ENCODE assay signal across 12 cellular contexts in genomic region chr10:102676916-102677315, GRCh38. TPM values are rescaled to one million over a fixed set of nuclear protein-coding genes. Genes with fewer than 3 reads are reported as not detected.
DNase-seq lines count a peak whose midpoint lies in the region; ATAC-seq, FAIRE-seq and TF ChIP-seq lines count a peak whose summit lies in the region.
"Had no signal": no experiment of that assay in that cellular context is flagged by ENCODE, and none has a peak within 500 bp of the region (broad histone marks: within the 10 kb centered on the region; RNA-seq: fewer than 3 reads in every experiment).

No MANE protein-coding gene starts in this region.

- TF ChIP-seq CTCF in CD14-positive monocyte (IDR thresholded peaks at IDR 0.05) = no peak
- TF ChIP-seq CTCF in RWPE2 (IDR thresholded peaks at IDR 0.05; ENCODE audit: poor library complexity, severe bottlenecking) = no peak
- TF ChIP-seq CTCF in kidney (IDR thresholded peaks at IDR 0.05; ENCODE audit: borderline replicate concordance, extremely low read depth, insufficient read depth) = no peak
- no peak for TF ChIP-seq CTCF in mucosa of descending colon (IDR thresholded peaks at IDR 0.05)

- no peaks in the 10 kb centered on the region for H3K9me3 ChIP-seq in RWPE2 (ENCODE audit: severe bottlenecking)
- no peaks in the 10 kb centered on the region for H3K9me3 ChIP-seq in kidney (ENCODE audit: control insufficient read depth in 1 of 2, low read length in 2 of 2)
- no peaks in the 10 kb centered on the region for H3K9me3 ChIP-seq in skeletal muscle tissue (ENCODE audit: control insufficient read depth in 3 of 3, low read length in 3 of 3)
- no peaks in the 10 kb centered on the region for H3K9me3 ChIP-seq in mucosa of descending colon
- H3K9me3 ChIP-seq: MG63 had no signal

- ATAC-seq in RWPE2 (ENCODE audit: low read depth) (no peak), mucosa of descending colon (no peak), HG03159 (IDR thresholded peaks at IDR 0.05; ENCODE audit: unreplicated experiment) (no peak), GM18498 (IDR thresholded peaks at IDR 0.05; ENCODE audit: unreplicated experiment) (no peak)

- FAIRE-seq in kidney (lab: Jason Lieb, UNC) = no peak

- H3K36me3 ChIP-seq in RWPE2 (ENCODE audit: low read depth) (no peaks in the 10 kb centered on the region), kidney (ENCODE audit: control insufficient read depth in 1 of 2, insufficient read depth in 2 of 2, low read length in 2 of 2) (peaks cover 0 to 2% of the 10 kb centered on the region in 2 donors), skeletal muscle tissue (ENCODE audit: control insufficient read depth in 3 of 3, insufficient read depth in 3 of 3, low read length in 3 of 3) (peaks cover 0 to 7% (median 6%) of the 10 kb centered on the region in 3 donors), mucosa of descending colon (ENCODE audit: low read depth) (no peaks in the 10 kb centered on the region)

- H3K27me3 ChIP-seq in RWPE2 (ENCODE audit: insufficient read depth, poor library complexity, severe bottlenecking) = no peaks in the 10 kb centered on the region
- H3K27me3 ChIP-seq in skeletal muscle tissue (ENCODE audit: control insufficient read depth in 3 of 3, insufficient read depth in 3 of 3, low read length in 3 of 3) = no peaks in the 10 kb centered on the region
- H3K27me3 ChIP-seq: MG63 had no signal

- H3K27ac ChIP-seq in RWPE2 (ENCODE audit: poor library complexity, severe bottlenecking) = peak overlapping the region; percentile 40
- peak overlapping the region; percentile 41 to 60 for H3K27ac ChIP-seq in kidney (ENCODE audit: low read depth in 2 of 2, low read length in 2 of 2)
- H3K27ac ChIP-seq in skeletal muscle tissue (ENCODE audit: low read depth, low read length) = peak overlapping the region; percentile 52

- no peak overlapping the region for H3K4me3 ChIP-seq in RWPE2 (ENCODE audit: severe bottlenecking)
- no peak overlapping the region for H3K4me3 ChIP-seq in kidney (ENCODE audit: low read length in 2 of 2)
- H3K4me3 ChIP-seq in skeletal muscle tissue (ENCODE audit: low read length in 3 of 3) = no peak overlapping the region
- no peak overlapping the region for H3K4me3 ChIP-seq in mucosa of descending colon
- H3K4me3 ChIP-seq: MG63 had no signal

- peaks cover 0 to 3% (median 0%) of the 10 kb centered on the region in 3 donors for H3K27me3 Mint-ChIP-seq in CD14-positive monocyte (ENCODE audit: low read depth in 3 of 3)
- H3K27me3 Mint-ChIP-seq: CD8-positive, alpha-beta memory T cell had no signal

- H3K4me1 ChIP-seq in RWPE2 (ENCODE audit: insufficient read depth, poor library complexity, severe bottlenecking) = peaks cover 27% of the 10 kb centered on the region
- peaks cover 59 to 65% of the 10 kb centered on the region in 2 donors for H3K4me1 ChIP-seq in kidney (ENCODE audit: control insufficient read depth in 1 of 2, insufficient read depth in 1 of 2, low read depth in 1 of 2, low read length in 2 of 2)
- peaks cover 43 to 52% (median 52%) of the 10 kb centered on the region in 3 donors for H3K4me1 ChIP-seq in skeletal muscle tissue (ENCODE audit: control insufficient read depth in 3 of 3, insufficient read depth in 3 of 3, low read length in 3 of 3)
- H3K4me1 ChIP-seq in mucosa of descending colon (ENCODE audit: low read depth) = peaks cover 25% of the 10 kb centered on the region

- H3K4me3 Mint-ChIP-seq in CD14-positive monocyte = peak overlapping the region in 1 of 2 donors; percentile 78

- peaks cover 6 to 16% of the 10 kb centered on the region in 2 donors for H3K36me3 Mint-ChIP-seq in CD14-positive monocyte

- peak overlapping the region; percentile 93 to 100 (median 98) for H3K27ac Mint-ChIP-seq in CD14-positive monocyte

- intact Hi-C loops in CD14-positive monocyte (cut with micrococcal nuclease) = no loop called here
- intact Hi-C loops in kidney (cut with DNase I) = no loop called here
- intact Hi-C loops in mucosa of descending colon (cut with DNase I, micrococcal nuclease) = no loop called here

- H3K4me1 Mint-ChIP-seq in CD14-positive monocyte = peaks cover 76% of the 10 kb centered on the region

- no peak for DNase-seq in CD14-positive monocyte (ENCODE audit: low spot score)
- no peak for DNase-seq in RWPE2 (ENCODE audit: low spot score)
- peak; percentile 61 for DNase-seq in kidney
- no peak for DNase-seq in T-helper 2 cell
- no peak for DNase-seq in mucosa of descending colon
- DNase-seq: CD8-positive, alpha-beta memory T cell; MG63; NCI-H774; SW 1271 had no signal

- no peaks in the 10 kb centered on the region for H3K9me3 Mint-ChIP-seq in CD14-positive monocyte
- H3K9me3 Mint-ChIP-seq: CD8-positive, alpha-beta memory T cell had no signal

- H3K9ac ChIP-seq in kidney (ENCODE audit: low read length in 2 of 2) (peak overlapping the region in 1 of 2 donors; percentile 56), skeletal muscle tissue (ENCODE audit: low read depth in 1 of 3, low read length in 3 of 3) (no peak overlapping the region)

RNA-seq across cellular contexts. Expression of gene TRIM8, which starts 32.6 kb away (rescaled TPM):
- polyA plus RNA-seq in CD14-positive monocyte (10 to 100 TPM; 39.4 to 41.4 TPM), kidney (ENCODE audit: insufficient read depth, low read depth, low replicate concordance) (160 TPM)
- total RNA-seq in kidney (198 TPM), skeletal muscle tissue (44.4 TPM), mucosa of descending colon (10 to 100 TPM; 65.5 to 89.9 (median 71.3) TPM)

RNA-seq across cellular contexts. Expression of gene ARL3, which starts 37.3 kb away (rescaled TPM):
- polyA plus RNA-seq in CD14-positive monocyte = 1 to 10 TPM; 6.0 to 6.3 TPM
- total RNA-seq in kidney = 16.3 TPM
- polyA plus RNA-seq in kidney (ENCODE audit: insufficient read depth, low read depth, low replicate concordance) = 28.8 TPM
- 5.2 TPM for total RNA-seq in skeletal muscle tissue
- 10 to 100 TPM in 1 of 3 donors, 1 to 10 TPM in 2; 2.4 to 11.2 (median 4.4) TPM for total RNA-seq in mucosa of descending colon

RNA-seq across cellular contexts. Expression of gene SFXN2, which starts 37.5 kb away (rescaled TPM):
- polyA plus RNA-seq in CD14-positive monocyte (1 to 10 TPM; 1.8 to 2.0 TPM), kidney (ENCODE audit: insufficient read depth, low read depth, low replicate concordance) (72.1 TPM)
- total RNA-seq in kidney (17.3 TPM), skeletal muscle tissue (4.2 TPM), mucosa of descending colon (10 to 100 TPM in 2 of 3 donors, 1 to 10 TPM in 1; 6.9 to 19.1 (median 14.2) TPM)
